ENCODE assay signal across 8 cellular contexts in genomic region chr2:9555338-9556120, GRCh38. TPM values are rescaled to one million over a fixed set of nuclear protein-coding genes. Genes with fewer than 3 reads are reported as not detected.
DNase-seq lines count a peak whose midpoint lies in the region; TF ChIP-seq lines count a peak whose summit lies in the region.

ADAM17 (minus strand) TSS chr2:9555830; CDS start chr2:9555605, 225 bp downstream.

- no peak within 1 kb of the TSS for H2BK20ac ChIP-seq in H9 (ENCODE audit: low read depth, low read length, poor library complexity, severe bottlenecking)

- H3K4me3 Mint-ChIP-seq in H9 = peak within 1 kb of the TSS; percentile 98 to 99

- H3K56ac ChIP-seq in H9 (ENCODE audit: insufficient read length, low read depth, low read length) = no peak within 1 kb of the TSS

- H3K4me1 Mint-ChIP-seq in H9 = peaks cover 26 to 36% of the 10 kb centered on the region in 2 experiments

- H3K23me2 ChIP-seq in H9 (ENCODE audit: insufficient read length, low read depth, low read length, poor library complexity, severe bottlenecking) = peaks cover 6% of the 10 kb centered on the region

- no peak within 1 kb of the TSS for H3K4ac ChIP-seq in H9 (ENCODE audit: low read depth, low read length)

- DNase-seq in GDM1 (lab: John Stamatoyannopoulos, UW) (peak; percentile 94), H9 (peak; percentile 96), M059J (ENCODE audit: low read depth) (peak; percentile 94), SIG-M5 (lab: John Stamatoyannopoulos, UW) (peak; percentile 57), activated gamma-delta T cell treated with Interleukin-2 at 50 U/mL for 16 hours (peak; percentile 81), foreskin fibroblast (peak; percentile 97 to 99)

- H2BK15ac ChIP-seq in H9 (ENCODE audit: low read depth, low read length) = no peak within 1 kb of the TSS

- no peaks in the 10 kb centered on the region for H3K27me3 Mint-ChIP-seq in H9 (ENCODE audit: low read depth)

- H3K4me1 ChIP-seq in H9 (ENCODE audit: insufficient read depth, low read length) (no peaks in the 10 kb centered on the region), neuron (ENCODE audit: insufficient read depth, low read length) (peaks cover 12% of the 10 kb centered on the region), subcutaneous abdominal adipose tissue (ENCODE audit: control insufficient read depth in 5 of 5, insufficient read depth in 5 of 5, low read length in 5 of 5) (peaks cover 0 to 53% (median 39%) of the 10 kb centered on the region in 5 donors)

- no peaks in the 10 kb centered on the region; the same call in 1 of the 2 replicates for H3K79me2 ChIP-seq in H9 (ENCODE audit: insufficient read depth, low read length)

- peak within 1 kb of the TSS; percentile 99 for H3K4me2 ChIP-seq in H9 (ENCODE audit: insufficient read depth, insufficient read length, low read length)

- no peak within 1 kb of the TSS for H2BK12ac ChIP-seq in H9 (ENCODE audit: insufficient read length, low read depth, low read length)

- no peaks in the 10 kb centered on the region for H4K20me1 ChIP-seq in H9 (ENCODE audit: control insufficient read depth, insufficient read depth, insufficient read length)

- peak within 1 kb of the TSS; percentile 95 for H3K18ac ChIP-seq in H9 (ENCODE audit: insufficient read length, low read depth, low read length)

- no peaks in the 10 kb centered on the region for H3K27me3 ChIP-seq in H9 (ENCODE audit: insufficient read depth, low read length)
- no peaks in the 10 kb centered on the region for H3K27me3 ChIP-seq in neuron (ENCODE audit: insufficient read depth, low read length)
- no peaks in the 10 kb centered on the region for H3K27me3 ChIP-seq in subcutaneous abdominal adipose tissue (ENCODE audit: control insufficient read depth in 5 of 5, insufficient read depth in 4 of 5, low read length in 5 of 5)

- H3K23ac ChIP-seq in H9 (ENCODE audit: insufficient read length, low read depth, low read length) = no peak within 1 kb of the TSS

- peak; percentile 68 for TF ChIP-seq CTCF in H9 (conservative IDR thresholded peaks at IDR 0.05)
- TF ChIP-seq CTCF in foreskin fibroblast (IDR thresholded peaks at IDR 0.05; ENCODE audit: low read depth, low read length) = peak; percentile 61

- peak within 1 kb of the TSS; percentile 13 for H2BK5ac ChIP-seq in H9 (ENCODE audit: insufficient read length, low read length)

- no peak within 1 kb of the TSS for H2AK5ac ChIP-seq in H9 (ENCODE audit: insufficient read length, low read length)

- peak within 1 kb of the TSS; percentile 47 for H3K27ac ChIP-seq in H9 (ENCODE audit: insufficient read length, low read depth, low read length)
- peak within 1 kb of the TSS; percentile 99 for H3K27ac ChIP-seq in subcutaneous abdominal adipose tissue (ENCODE audit: low read depth, low read length)

- peak within 1 kb of the TSS; percentile 99 for H3K27ac Mint-ChIP-seq in H9

- no peaks in the 10 kb centered on the region for H3K79me1 ChIP-seq in H9 (ENCODE audit: insufficient read depth, low read depth, low read length, poor library complexity, severe bottlenecking)

- H3K14ac ChIP-seq in H9 (ENCODE audit: insufficient read depth, low read length) = peak within 1 kb of the TSS; percentile 95

- H3K36me3 Mint-ChIP-seq in H9 (ENCODE audit: insufficient read depth in 1 of 3, low read depth in 3 of 3) = peaks cover 5 to 10% (median 6%) of the 10 kb centered on the region in 3 experiments; a peak in 5 of 7 replicates

- H2AFZ ChIP-seq in H9 (ENCODE audit: low read length) = peak within 1 kb of the TSS; percentile 92
- H2AFZ ChIP-seq in neuron (ENCODE audit: low read depth, low read length) = peak within 1 kb of the TSS; percentile 62

- no peak within 1 kb of the TSS for H3T11ph ChIP-seq in H9 (ENCODE audit: low read length)

- no peak within 1 kb of the TSS for H4K91ac ChIP-seq in H9 (ENCODE audit: insufficient read length, low read depth, low read length)

- H4K8ac ChIP-seq in H9 (replicated peaks; ENCODE audit: insufficient read length, low read depth, low read length) = peak within 1 kb of the TSS; percentile 60

- no peaks in the 10 kb centered on the region for H3K9me3 Mint-ChIP-seq in H9

- H3K4me3 ChIP-seq in foreskin fibroblast (ENCODE audit: low read depth in 1 of 2, low read length in 2 of 2) (peak within 1 kb of the TSS; percentile 94 to 99), neuron (ENCODE audit: low read length) (peak within 1 kb of the TSS; percentile 90), subcutaneous abdominal adipose tissue (ENCODE audit: low read depth in 1 of 5, low read length in 5 of 5) (peak within 1 kb of the TSS; percentile 80 to 95 (median 87))

- H3K36me3 ChIP-seq in neuron (ENCODE audit: insufficient read depth, low read length) = peaks cover 4% of the 10 kb centered on the region
- peaks cover 0 to 2% (median 0%) of the 10 kb centered on the region in 5 donors for H3K36me3 ChIP-seq in subcutaneous abdominal adipose tissue (ENCODE audit: control insufficient read depth in 5 of 5, insufficient read depth in 5 of 5, low read length in 5 of 5)

- WGBS in H9 (ENCODE audit: extremely low coverage, insufficient read length, low lambda C conversion rate) = no CpG with 5 or more reads among the region's 73 CpGs

- H3K9me3 ChIP-seq in H9 (ENCODE audit: control insufficient read depth, low read depth, low read length) (no peaks in the 10 kb centered on the region), neuron (ENCODE audit: low read length) (no peaks in the 10 kb centered on the region), subcutaneous abdominal adipose tissue (ENCODE audit: control insufficient read depth in 5 of 5, low read length in 5 of 5) (no peaks in the 10 kb centered on the region)

- H2BK120ac ChIP-seq in H9 (ENCODE audit: low read depth, low read length, poor library complexity, severe bottlenecking) = no peak within 1 kb of the TSS

- no peak within 1 kb of the TSS for H4K5ac ChIP-seq in H9 (ENCODE audit: insufficient read length, low read depth, low read length)

- peak within 1 kb of the TSS; percentile 90 for H3K9ac ChIP-seq in H9 (ENCODE audit: extremely low read depth, insufficient read length, low read length)
- peak within 1 kb of the TSS; percentile 93 to 100 (median 96) for H3K9ac ChIP-seq in subcutaneous abdominal adipose tissue (ENCODE audit: low read length in 5 of 5)

RNA-seq across cellular contexts. Expression of gene ADAM17, which starts in this region (rescaled TPM):
- total RNA-seq in H9 (2021) = 23.7 and 26.3 TPM in 2 replicates
- 27.6 and 34.0 TPM in 2 replicates for total RNA-seq in M059J (2014; rRNA removed; shearing (Covaris generic))

Comparison
In these comparisons a context has a peak if more than half of its experiments do, and no peak if none do; other contexts are left out.
1. Peak in every context shown above with its lines: DNase-seq, H3K4me3 ChIP-seq and H3K27ac ChIP-seq.